In genomic region chr3:48301020-48301813, GRCh38 we compare ENCODE assay signal across 1 cellular context.
A peak's percentile ranks its signal among the peaks of the same experiment; 100 is the strongest.
TF ChIP-seq lines count a peak whose summit lies in the region.

NME6 (minus strand) TSS chr3:48301367.

TF ChIP-seq in HepG2, 621 proteins besides CTCF, POLR2A, EP300 and RAD21 (continued from another document and continues in another):
- TF ChIP-seq BATF2 (CRISPR knock-in tag; IDR thresholded peaks at IDR 0.05) (peak; percentile 89; the same call in 1 of the 2 replicates), POLR2AphosphoS2 (IDR thresholded peaks at IDR 0.05; ENCODE audit: low read depth, low read length) (no peak), POLR2G (IDR thresholded peaks at IDR 0.05; ENCODE audit: low read depth, low read length) (peak; percentile 96), ZNF225 (CRISPR knock-in tag; IDR thresholded peaks at IDR 0.05) (peak; percentile 69; the same call in 1 of the 2 replicates), PITX1 (CRISPR knock-in tag; IDR thresholded peaks at IDR 0.05) (peak; percentile 83), SNRNP70 (IDR thresholded peaks at IDR 0.05; ENCODE audit: low read depth, low read length) (no peak), SKI (IDR thresholded peaks at IDR 0.05; ENCODE audit: partially characterized antibody) (no peak), RAD51 (IDR thresholded peaks at IDR 0.05; ENCODE audit: borderline replicate concordance) (no peak), ZFP41 (CRISPR knock-in tag; IDR thresholded peaks at IDR 0.05; ENCODE audit: borderline replicate concordance) (no peak), IRF2 (CRISPR knock-in tag; IDR thresholded peaks at IDR 0.05) (peak; percentile 86), ZFP36 (IDR thresholded peaks at IDR 0.05; ENCODE audit: borderline replicate concordance, low read depth, low read length, partially characterized antibody) (no peak), ZNF281 (CRISPR knock-in tag; IDR thresholded peaks at IDR 0.05; ENCODE audit: borderline replicate concordance) (no peak), SIX1 (CRISPR knock-in tag; IDR thresholded peaks at IDR 0.05; ENCODE audit: borderline replicate concordance) (no peak), ZNF7 (CRISPR knock-in tag; IDR thresholded peaks at IDR 0.05) (0 out of 2 replicates have a peak, but pooled peaks have one; percentile 12), POGK (CRISPR knock-in tag; conservative IDR thresholded peaks at IDR 0.05) (peak; percentile 85), GLMP (CRISPR knock-in tag; IDR thresholded peaks at IDR 0.05; ENCODE audit: borderline replicate concordance) (no peak), HINFP (CRISPR knock-in tag; IDR thresholded peaks at IDR 0.05; ENCODE audit: low read depth) (0 out of 2 replicates have a peak, but pooled peaks have one; percentile 31), ZNF850 (CRISPR knock-in tag; conservative IDR thresholded peaks at IDR 0.05) (peak; percentile 84; the same call in 1 of the 2 replicates), TERF1 (CRISPR knock-in tag; IDR thresholded peaks at IDR 0.05) (no peak), MXD3 (CRISPR knock-in tag; IDR thresholded peaks at IDR 0.05) (peak; percentile 77; the same call in 1 of the 2 replicates), ZMYM3 (CRISPR knock-in tag; IDR thresholded peaks at IDR 0.05) (no peak; the same call in 1 of the 2 replicates), TBX3 (IDR thresholded peaks at IDR 0.05; ENCODE audit: borderline replicate concordance) (peak; percentile 84), MLX (CRISPR knock-in tag; IDR thresholded peaks at IDR 0.05) (peak; percentile 24; the same call in 1 of the 2 replicates), ZNF276 (CRISPR knock-in tag; IDR thresholded peaks at IDR 0.05; ENCODE audit: low read depth) (peak; percentile 92), BCLAF1 (IDR thresholded peaks at IDR 0.05) (no peak), ZNF737 (CRISPR knock-in tag; IDR thresholded peaks at IDR 0.05; ENCODE audit: borderline replicate concordance) (no peak), ZNF20 (CRISPR knock-in tag; IDR thresholded peaks at IDR 0.05) (peak; percentile 83; the same call in 1 of the 2 replicates), FIP1L1 (IDR thresholded peaks at IDR 0.05; ENCODE audit: borderline replicate concordance, insufficient read depth, low read depth, low read length) (peak; percentile 64; the same call in 1 of the 2 replicates), ZNF672 (CRISPR knock-in tag; IDR thresholded peaks at IDR 0.05) (no peak), MED13 (CRISPR knock-in tag; IDR thresholded peaks at IDR 0.05) (peak; percentile 67), ZNF446 (CRISPR knock-in tag; IDR thresholded peaks at IDR 0.05) (peak; percentile 86), ZBED4 (CRISPR knock-in tag; IDR thresholded peaks at IDR 0.05; ENCODE audit: borderline replicate concordance) (peak; percentile 64)
